In genomic region chr11:8959546-8960166, GRCh38 we compare ENCODE assay signal across 9 cellular contexts. TPM values are rescaled to one million over a fixed set of nuclear protein-coding genes. Genes with fewer than 3 reads are reported as not detected.
A peak's percentile ranks its signal among the peaks of the same experiment; 100 is the strongest.
DNase-seq lines count a peak whose midpoint lies in the region; ATAC-seq, FAIRE-seq and TF ChIP-seq lines count a peak whose summit lies in the region.
"Had no signal": no experiment of that assay in that cellular context is flagged by ENCODE, and none has a peak within 500 bp of the region (broad histone marks: within the 10 kb centered on the region; RNA-seq: fewer than 3 reads in every experiment).

No MANE protein-coding gene starts in this region.

- TF ChIP-seq CTCF in Panc1 (IDR thresholded peaks at IDR 0.05) (peak; percentile 89), breast epithelium (IDR thresholded peaks at IDR 0.05) (peak; percentile 32 to 61 (median 57)), HepG2 (CRISPR knock-in tag; IDR thresholded peaks at IDR 0.05) (peak; percentile 78), thyroid gland (IDR thresholded peaks at IDR 0.05) (peak in 4 of 6 experiments; percentile 43 to 69 (median 58))

- H3K79me2 ChIP-seq in HepG2 (ENCODE audit: insufficient read depth, low read length): peaks cover 13% of the 10 kb centered on the region

- WGBS in HepG2 (ENCODE audit: low lambda C conversion rate): 88% methylated on average over 2 of the region's 2 CpGs
- WGBS in thyroid gland, 2 donors: 6 to 16% methylated on average over 2 of the region's 2 CpGs

- H3K27me3 ChIP-seq in Panc1 (ENCODE audit: control insufficient read depth, insufficient read depth, low read length) (no peaks in the 10 kb centered on the region), breast epithelium (no peaks in the 10 kb centered on the region), HepG2 (ENCODE audit: control insufficient read depth in 1 of 2, insufficient read depth in 2 of 2, low read length in 2 of 2) (no peaks in the 10 kb centered on the region), thyroid gland (no peaks in the 10 kb centered on the region)
- H3K27me3 ChIP-seq: BLaER1 treated with 17β-estradiol and CSF1 and Interleukin-3, amounts not matched to agents 10 nM and 100 nM had no signal

- peak; percentile 79 for FAIRE-seq in HepG2 (lab: Jason Lieb, UNC)

- TF ChIP-seq EP300 in HepG2 (IDR thresholded peaks at IDR 0.05; ENCODE audit: low read depth in 2 of 2, low read length in 2 of 2) (no peak), HepG2 (CRISPR knock-in tag; IDR thresholded peaks at IDR 0.05; ENCODE audit: borderline replicate concordance) (no peak)

- H3K36me3 ChIP-seq in Panc1 (ENCODE audit: control insufficient read depth, insufficient read depth, low read length) (peaks cover 4% of the 10 kb centered on the region), breast epithelium (no peaks in the 10 kb centered on the region), HepG2 (replicated peaks in 1 of 2; ENCODE audit: control insufficient read depth in 1 of 2, insufficient read depth in 2 of 2, low read length in 2 of 2) (peaks cover 0 to 8% of the 10 kb centered on the region in 2 experiments; a peak in 2 of 5 replicates), thyroid gland (peaks cover 0 to 5% of the 10 kb centered on the region in 2 donors)

- peak; percentile 53 for TF ChIP-seq RAD21 in HepG2 (CRISPR knock-in tag; IDR thresholded peaks at IDR 0.05)

- H3K27ac ChIP-seq in Panc1 (ENCODE audit: low read length) (0 out of 2 replicates have a peak overlapping the region, but pooled peaks have one; percentile 1), breast epithelium (peak overlapping the region; percentile 14 to 21), HepG2 (ENCODE audit: extremely low read length, insufficient read depth, low read length) (no peak overlapping the region), thyroid gland (peak overlapping the region; percentile 72 to 82 (median 81))
- H3K27ac ChIP-seq: BLaER1 treated with 17β-estradiol and CSF1 and Interleukin-3, amounts not matched to agents 10 nM and 100 nM had no signal

- intact Hi-C loops in Panc1 (cut with micrococcal nuclease; ENCODE audit: unreplicated experiment): loop anchor here (1.0 to 5.0 kb wide), 2 partner anchors 45 to 272 kb away; no protein-coding TSS in a partner anchor
- intact Hi-C loops in breast epithelium (cut with DNase I; ENCODE audit: low total_unique reads): loop anchor here (10.0 kb wide), 1 partner anchor 285 kb away; no protein-coding TSS in a partner anchor
- intact Hi-C loops in HepG2 (cut with micrococcal nuclease; ENCODE audit: unreplicated experiment): loop anchor here (1.0 to 5.0 kb wide), 3 partner anchors 45 to 272 kb away; no protein-coding TSS in a partner anchor
- intact Hi-C loops in thyroid gland (cut with DNase I): loop anchor here (10.0 kb wide), 1 partner anchor 285 kb away; no protein-coding TSS in a partner anchor

- H3K9ac ChIP-seq in HepG2 (ENCODE audit: insufficient read depth, low read depth, low read length): no peak overlapping the region

- H3K4me3 ChIP-seq in Panc1 (ENCODE audit: low read depth in 2 of 2, low read length in 2 of 2) (no peak overlapping the region), breast epithelium (peak overlapping the region in 1 of 3 donors; percentile 16), HepG2 (replicated peaks in 1 of 3; ENCODE audit: insufficient read depth in 1 of 3, low read depth in 2 of 3, low read length in 3 of 3) (no peak overlapping the region), thyroid gland (replicated peaks in 1 of 3) (no peak overlapping the region)
- H3K4me3 ChIP-seq: BLaER1 treated with 17β-estradiol and CSF1 and Interleukin-3, amounts not matched to agents 10 nM and 100 nM had no signal

- ATAC-seq in GM19351 (IDR thresholded peaks at IDR 0.05; ENCODE audit: unreplicated experiment): peak; percentile 49
- ATAC-seq in Panc1: peak; percentile 36; the same call in 1 of the 2 replicates
- ATAC-seq in HepG2: no peak

- H2AFZ ChIP-seq in HepG2 (ENCODE audit: low read length): no peak overlapping the region

- H3K4me2 ChIP-seq in HepG2 (ENCODE audit: low read depth, low read length): no peak overlapping the region

- TF ChIP-seq POLR2A in breast epithelium (IDR thresholded peaks at IDR 0.05) (no peak), HepG2 (IDR thresholded peaks at IDR 0.05; ENCODE audit: insufficient read depth in 1 of 2, low read depth in 2 of 2, low read length in 2 of 2) (no peak), thyroid gland (IDR thresholded peaks at IDR 0.05) (no peak)

- no TSS peak for BruUV-seq in Panc1 (replicated peaks; lab: Mats Ljungman, UMichigan)
- no TSS peak for BruUV-seq in HepG2 (replicated peaks; lab: Mats Ljungman, UMichigan)

- CTCF ChIA-PET in Panc1 (lab: Charles Lee): interaction anchor here (0.5 to 2.7 kb wide), 19 partner anchors 13 to 1973 kb away, joined by 3 to 43 read pairs (median 4); a partner anchor contains a TSS
- CTCF ChIA-PET in HepG2 (lab: Yijun Ruan, JAX; ENCODE audit: low intra/inter-chr PET ratio, low total read pairs): interaction anchor here (0.6 to 2.5 kb wide), 4 partner anchors 24 to 146 kb away, joined by 3 to 19 read pairs (median 3); no protein-coding TSS in a partner anchor

- POLR2A ChIA-PET in Panc1 (lab: Charles Lee): interaction anchor here (0.6 to 0.7 kb wide), 6 partner anchors 17 to 710 kb away, joined by 3 to 19 read pairs (median 5); partner anchors contain the start of genes ASCL3, RPL27A and TRIM66
- POLR2A ChIA-PET in HepG2 (lab: Yijun Ruan, JAX): interaction anchor here (0.8 to 1.3 kb wide), 3 partner anchors 48 to 278 kb away, joined by 3 to 7 read pairs (median 4); partner anchors contain the start of genes AKIP1 and TRIM66

- DNase-seq in NCI-H2107 treated with DMSO at 0.1 percent for 48 hours (lab: John Stamatoyannopoulos, UW; ENCODE audit: unreplicated experiment): peak; percentile 28
- DNase-seq in NCI-H2107 (lab: John Stamatoyannopoulos, UW): no peak
- peak; percentile 83 for DNase-seq in HT-29 (ENCODE audit: low spot score)
- peak; percentile 85 for DNase-seq in Panc1 (ENCODE audit: low read depth, low spot score)
- no peak for DNase-seq in breast epithelium (ENCODE audit: low spot score in 2 of 2)
- peak; percentile 71 for DNase-seq in HepG2 (ENCODE audit: low spot score)
- DNase-seq in thyroid gland: peak; percentile 54 to 64

- H3K9me3 ChIP-seq in Panc1 (ENCODE audit: control insufficient read depth, insufficient read depth, low read depth, low read length) (no peaks in the 10 kb centered on the region), breast epithelium (no peaks in the 10 kb centered on the region), HepG2 (ENCODE audit: low read length) (no peaks in the 10 kb centered on the region), thyroid gland (no peaks in the 10 kb centered on the region)
- H3K9me3 ChIP-seq: BLaER1 treated with 17β-estradiol and CSF1 and Interleukin-3, amounts not matched to agents 10 nM and 100 nM had no signal

- in situ Hi-C loops in Panc1 (cut with HindIII; ENCODE audit: low pct_unique_long_range_greater_than_20kb, low sequenced_read_pairs): no loop called here
- in situ Hi-C loops in HepG2 (cut with HindIII; ENCODE audit: extremely low pct_ligation_motif_present, low pct_unique_long_range_greater_than_20kb): loop anchor here (5.0 to 25.0 kb wide), 2 partner anchors 37 to 272 kb away; partner anchors contain the start of genes RPL27A and TRIM66

- H3K4me1 ChIP-seq in Panc1 (ENCODE audit: control insufficient read depth, insufficient read depth, low read length) (peaks cover 20% of the 10 kb centered on the region), breast epithelium (peaks cover 4 to 16% of the 10 kb centered on the region in 2 donors), HepG2 (ENCODE audit: insufficient read depth, low read length) (peaks cover 12% of the 10 kb centered on the region), thyroid gland (peaks cover 27 to 29% of the 10 kb centered on the region in 2 donors)

- no peaks in the 10 kb centered on the region for H4K20me1 ChIP-seq in HepG2 (ENCODE audit: insufficient read depth, low read length)

RNA-seq across cellular contexts. Expression of gene TMEM9B, which starts 4.6 kb away (rescaled TPM):
- total RNA-seq in HT-29 (2014; rRNA removed; shearing (Covaris generic)): 23.5 and 24.4 TPM in 2 replicates
- total RNA-seq in Panc1 (2021; ENCODE audit: unreplicated experiment): 76.2 TPM
- 61.8 TPM for polyA plus RNA-seq in Panc1 (2012; ENCODE audit: insufficient read length)
- total RNA-seq in breast epithelium: 10 to 100 TPM; 37.1 to 68.8 (median 47.5) TPM
- total RNA-seq in HepG2 (2016; rRNA removed; fragmentation: Illumina TruSeq; extraction: Trizol): 17.4 and 20.8 TPM in 2 replicates
- 12.2 and 14.3 TPM in 2 replicates for total RNA-seq in HepG2 (2016; cell fraction: cytosol; rRNA removed; fragmentation: Illumina TruSeq; extraction: Trizol; ENCODE audit: low read depth)
- total RNA-seq in HepG2 (2016; cell fraction: insoluble cytoplasmic fraction; rRNA removed; fragmentation: Illumina TruSeq; extraction: Trizol): 17.2 and 21.3 TPM in 2 replicates
- 25.3 and 25.6 TPM in 2 replicates for total RNA-seq in HepG2 (2016; cell fraction: membrane; rRNA removed; fragmentation: Illumina TruSeq; extraction: Trizol)
- total RNA-seq in HepG2 (2016; cell fraction: nucleus; rRNA removed; fragmentation: Illumina TruSeq; extraction: Trizol): 13.8 and 15.3 TPM in 2 replicates
- polyA plus RNA-seq in HepG2 (2011; rRNA removed): 12.3 and 12.4 TPM in 2 replicates
- 6.4 and 13.3 TPM in 2 replicates for polyA plus RNA-seq in HepG2 (2011; cell fraction: cytosol; rRNA removed)
- polyA plus RNA-seq in HepG2 (2011; cell fraction: nucleus; rRNA removed): 2.8 and 4.6 TPM in 2 replicates
- 13.0 and 19.3 TPM in 2 replicates for polyA plus RNA-seq in HepG2 (2012)
- polyA plus RNA-seq in HepG2 (2016; cell fraction: cytosol; fragmentation: Illumina TruSeq; extraction: Trizol; ENCODE audit: low read depth): 14.7 and 19.1 TPM in 2 replicates
- 21.0 and 21.7 TPM in 2 replicates for polyA plus RNA-seq in HepG2 (2016; cell fraction: insoluble cytoplasmic fraction; fragmentation: Illumina TruSeq; extraction: Trizol; ENCODE audit: low read depth)
- 23.1 and 24.9 TPM in 2 replicates for polyA plus RNA-seq in HepG2 (2016; cell fraction: membrane; fragmentation: Illumina TruSeq; extraction: Trizol; ENCODE audit: low read depth)
- polyA plus RNA-seq in HepG2 (2016; cell fraction: nucleus; fragmentation: Illumina TruSeq; extraction: Trizol; ENCODE audit: insufficient read depth, low read depth): 24.7 and 25.5 TPM in 2 replicates
- polyA minus RNA-seq in HepG2 (2011; rRNA and poly(A)+ RNA removed; ENCODE audit: low replicate concordance): 5.0 and 18.1 TPM in 2 replicates
- polyA minus RNA-seq in HepG2 (2011; cell fraction: cytosol; rRNA and poly(A)+ RNA removed): 3.5 and 4.5 TPM in 2 replicates
- 5.5 and 6.5 TPM in 2 replicates for polyA minus RNA-seq in HepG2 (2011; cell fraction: nucleus; rRNA and poly(A)+ RNA removed)
- 100 to 1,000 TPM in 2 of 4 donors, 10 to 100 TPM in 2; 73.3 to 158 (median 114) TPM for total RNA-seq in thyroid gland

RNA-seq across cellular contexts. Expression of gene ASCL3, which starts 16.8 kb away (rescaled TPM):
- total RNA-seq in HT-29 (2014; rRNA removed; shearing (Covaris generic)): not detected in 2 replicates
- total RNA-seq in Panc1 (2021; ENCODE audit: unreplicated experiment) (not detected), breast epithelium (not detected), HepG2 (2016; rRNA removed; fragmentation: Illumina TruSeq; extraction: Trizol) (not detected in 2 replicates), thyroid gland (not detected)
- polyA plus RNA-seq in Panc1 (2012; ENCODE audit: insufficient read length): not detected
- not detected in 2 replicates for total RNA-seq in HepG2 (2016; cell fraction: cytosol; rRNA removed; fragmentation: Illumina TruSeq; extraction: Trizol; ENCODE audit: low read depth)
- total RNA-seq in HepG2 (2016; cell fraction: insoluble cytoplasmic fraction; rRNA removed; fragmentation: Illumina TruSeq; extraction: Trizol): not detected in 2 replicates
- not detected in 2 replicates for total RNA-seq in HepG2 (2016; cell fraction: membrane; rRNA removed; fragmentation: Illumina TruSeq; extraction: Trizol)
- total RNA-seq in HepG2 (2016; cell fraction: nucleus; rRNA removed; fragmentation: Illumina TruSeq; extraction: Trizol): not detected in 2 replicates
- not detected in 2 replicates for polyA plus RNA-seq in HepG2 (2011; rRNA removed)
- polyA plus RNA-seq in HepG2 (2011; cell fraction: cytosol; rRNA removed): not detected in 2 replicates
- not detected in 2 replicates for polyA plus RNA-seq in HepG2 (2011; cell fraction: nucleus; rRNA removed)
- polyA plus RNA-seq in HepG2 (2012): not detected in 2 replicates
- polyA plus RNA-seq in HepG2 (2016; cell fraction: cytosol; fragmentation: Illumina TruSeq; extraction: Trizol; ENCODE audit: low read depth): not detected in 2 replicates
- polyA plus RNA-seq in HepG2 (2016; cell fraction: insoluble cytoplasmic fraction; fragmentation: Illumina TruSeq; extraction: Trizol; ENCODE audit: low read depth): not detected in 2 replicates
- not detected in 2 replicates for polyA plus RNA-seq in HepG2 (2016; cell fraction: membrane; fragmentation: Illumina TruSeq; extraction: Trizol; ENCODE audit: low read depth)
- polyA plus RNA-seq in HepG2 (2016; cell fraction: nucleus; fragmentation: Illumina TruSeq; extraction: Trizol; ENCODE audit: insufficient read depth, low read depth): not detected in 2 replicates
- polyA minus RNA-seq in HepG2 (2011; rRNA and poly(A)+ RNA removed; ENCODE audit: low replicate concordance): not detected in 2 replicates
- not detected in 2 replicates for polyA minus RNA-seq in HepG2 (2011; cell fraction: cytosol; rRNA and poly(A)+ RNA removed)
- polyA minus RNA-seq in HepG2 (2011; cell fraction: nucleus; rRNA and poly(A)+ RNA removed): not detected in 2 replicates

RNA-seq across cellular contexts. Expression of gene C11orf16, which starts 26.9 kb away (rescaled TPM):
- not detected in 2 replicates for total RNA-seq in HT-29 (2014; rRNA removed; shearing (Covaris generic))
- total RNA-seq in Panc1 (2021; ENCODE audit: unreplicated experiment) (0.15 TPM), breast epithelium (not detected), HepG2 (2016; rRNA removed; fragmentation: Illumina TruSeq; extraction: Trizol) (not detected in 2 replicates), thyroid gland (not detected)
- 0.53 TPM for polyA plus RNA-seq in Panc1 (2012; ENCODE audit: insufficient read length)
- not detected in 2 replicates for total RNA-seq in HepG2 (2016; cell fraction: cytosol; rRNA removed; fragmentation: Illumina TruSeq; extraction: Trizol; ENCODE audit: low read depth)
- not detected in 2 replicates for total RNA-seq in HepG2 (2016; cell fraction: insoluble cytoplasmic fraction; rRNA removed; fragmentation: Illumina TruSeq; extraction: Trizol)
- not detected in 2 replicates for total RNA-seq in HepG2 (2016; cell fraction: membrane; rRNA removed; fragmentation: Illumina TruSeq; extraction: Trizol)
- total RNA-seq in HepG2 (2016; cell fraction: nucleus; rRNA removed; fragmentation: Illumina TruSeq; extraction: Trizol): not detected in 2 replicates
- polyA plus RNA-seq in HepG2 (2011; rRNA removed): not detected in 2 replicates
- not detected in 2 replicates for polyA plus RNA-seq in HepG2 (2011; cell fraction: cytosol; rRNA removed)
- polyA plus RNA-seq in HepG2 (2011; cell fraction: nucleus; rRNA removed): not detected in 2 replicates
- polyA plus RNA-seq in HepG2 (2012): not detected in 2 replicates
- polyA plus RNA-seq in HepG2 (2016; cell fraction: cytosol; fragmentation: Illumina TruSeq; extraction: Trizol; ENCODE audit: low read depth): not detected in 2 replicates
- not detected in 2 replicates for polyA plus RNA-seq in HepG2 (2016; cell fraction: insoluble cytoplasmic fraction; fragmentation: Illumina TruSeq; extraction: Trizol; ENCODE audit: low read depth)
- not detected in 2 replicates for polyA plus RNA-seq in HepG2 (2016; cell fraction: membrane; fragmentation: Illumina TruSeq; extraction: Trizol; ENCODE audit: low read depth)
- polyA plus RNA-seq in HepG2 (2016; cell fraction: nucleus; fragmentation: Illumina TruSeq; extraction: Trizol; ENCODE audit: insufficient read depth, low read depth): not detected in 2 replicates
- polyA minus RNA-seq in HepG2 (2011; rRNA and poly(A)+ RNA removed; ENCODE audit: low replicate concordance): not detected in 2 replicates
- not detected in 2 replicates for polyA minus RNA-seq in HepG2 (2011; cell fraction: cytosol; rRNA and poly(A)+ RNA removed)
- polyA minus RNA-seq in HepG2 (2011; cell fraction: nucleus; rRNA and poly(A)+ RNA removed): not detected in 2 replicates

RNA-seq across cellular contexts. Expression of gene NRIP3, which starts 44.1 kb away (rescaled TPM):
- total RNA-seq in HT-29 (2014; rRNA removed; shearing (Covaris generic)): not detected in 2 replicates
- 22.8 TPM for total RNA-seq in Panc1 (2021; ENCODE audit: unreplicated experiment)
- polyA plus RNA-seq in Panc1 (2012; ENCODE audit: insufficient read length): 10.5 TPM
- 10 to 100 TPM in 1 of 3 donors, 1 to 10 TPM in 1, under 1 TPM in 1; 0.96 to 14.5 (median 3.6) TPM for total RNA-seq in breast epithelium
- total RNA-seq in HepG2 (2016; rRNA removed; fragmentation: Illumina TruSeq; extraction: Trizol): 0.07 and 0.24 TPM in 2 replicates
- total RNA-seq in HepG2 (2016; cell fraction: cytosol; rRNA removed; fragmentation: Illumina TruSeq; extraction: Trizol; ENCODE audit: low read depth): not detected in 2 replicates
- total RNA-seq in HepG2 (2016; cell fraction: insoluble cytoplasmic fraction; rRNA removed; fragmentation: Illumina TruSeq; extraction: Trizol): 0.04 and 0.06 TPM in 2 replicates
- total RNA-seq in HepG2 (2016; cell fraction: membrane; rRNA removed; fragmentation: Illumina TruSeq; extraction: Trizol): 0.07 and 0.12 TPM in 2 replicates
- not detected in 2 replicates for total RNA-seq in HepG2 (2016; cell fraction: nucleus; rRNA removed; fragmentation: Illumina TruSeq; extraction: Trizol)
- 0.03 and 0.04 TPM in 2 replicates for polyA plus RNA-seq in HepG2 (2011; rRNA removed)
- polyA plus RNA-seq in HepG2 (2011; cell fraction: cytosol; rRNA removed): 0.04 and 0.06 TPM in 2 replicates
- polyA plus RNA-seq in HepG2 (2011; cell fraction: nucleus; rRNA removed): 0.05 and 0.19 TPM in 2 replicates
- 0.07 and 0.12 TPM in 2 replicates for polyA plus RNA-seq in HepG2 (2012)
- polyA plus RNA-seq in HepG2 (2016; cell fraction: cytosol; fragmentation: Illumina TruSeq; extraction: Trizol; ENCODE audit: low read depth): not detected in 2 replicates
- not detected in 2 replicates for polyA plus RNA-seq in HepG2 (2016; cell fraction: insoluble cytoplasmic fraction; fragmentation: Illumina TruSeq; extraction: Trizol; ENCODE audit: low read depth)
- polyA plus RNA-seq in HepG2 (2016; cell fraction: membrane; fragmentation: Illumina TruSeq; extraction: Trizol; ENCODE audit: low read depth): not detected in 2 replicates
- not detected in 2 replicates for polyA plus RNA-seq in HepG2 (2016; cell fraction: nucleus; fragmentation: Illumina TruSeq; extraction: Trizol; ENCODE audit: insufficient read depth, low read depth)
- polyA minus RNA-seq in HepG2 (2011; rRNA and poly(A)+ RNA removed; ENCODE audit: low replicate concordance): 0.06 TPM in 1 of 2 replicates, not detected in the other
- polyA minus RNA-seq in HepG2 (2011; cell fraction: cytosol; rRNA and poly(A)+ RNA removed): not detected in 2 replicates
- polyA minus RNA-seq in HepG2 (2011; cell fraction: nucleus; rRNA and poly(A)+ RNA removed): not detected in 2 replicates
- 1 to 10 TPM in 2 of 4 donors, under 1 TPM in 2; 0.56 to 6.6 (median 1.2) TPM for total RNA-seq in thyroid gland

RNA-seq across cellular contexts. Expression of gene AKIP1, which starts 48.7 kb away (rescaled TPM):
- 19.3 and 26.3 TPM in 2 replicates for total RNA-seq in HT-29 (2014; rRNA removed; shearing (Covaris generic))
- 85.2 TPM for total RNA-seq in Panc1 (2021; ENCODE audit: unreplicated experiment)
- 120 TPM for polyA plus RNA-seq in Panc1 (2012; ENCODE audit: insufficient read length)
- 10 to 100 TPM; 19.2 to 29.0 (median 27.5) TPM for total RNA-seq in breast epithelium
- total RNA-seq in HepG2 (2016; rRNA removed; fragmentation: Illumina TruSeq; extraction: Trizol): 20.3 and 21.6 TPM in 2 replicates
- 10.8 and 10.9 TPM in 2 replicates for total RNA-seq in HepG2 (2016; cell fraction: cytosol; rRNA removed; fragmentation: Illumina TruSeq; extraction: Trizol; ENCODE audit: low read depth)
- total RNA-seq in HepG2 (2016; cell fraction: insoluble cytoplasmic fraction; rRNA removed; fragmentation: Illumina TruSeq; extraction: Trizol): 18.6 and 21.9 TPM in 2 replicates
- total RNA-seq in HepG2 (2016; cell fraction: membrane; rRNA removed; fragmentation: Illumina TruSeq; extraction: Trizol): 12.8 and 14.4 TPM in 2 replicates
- 7.1 and 11.6 TPM in 2 replicates for total RNA-seq in HepG2 (2016; cell fraction: nucleus; rRNA removed; fragmentation: Illumina TruSeq; extraction: Trizol)
- polyA plus RNA-seq in HepG2 (2011; rRNA removed): 10.0 and 11.8 TPM in 2 replicates
- polyA plus RNA-seq in HepG2 (2011; cell fraction: cytosol; rRNA removed): 11.3 and 13.1 TPM in 2 replicates
- polyA plus RNA-seq in HepG2 (2011; cell fraction: nucleus; rRNA removed): 4.0 and 6.6 TPM in 2 replicates
- 8.0 and 8.7 TPM in 2 replicates for polyA plus RNA-seq in HepG2 (2012)
- 10.0 and 10.5 TPM in 2 replicates for polyA plus RNA-seq in HepG2 (2016; cell fraction: cytosol; fragmentation: Illumina TruSeq; extraction: Trizol; ENCODE audit: low read depth)
- 27.2 and 31.0 TPM in 2 replicates for polyA plus RNA-seq in HepG2 (2016; cell fraction: insoluble cytoplasmic fraction; fragmentation: Illumina TruSeq; extraction: Trizol; ENCODE audit: low read depth)
- 10.9 and 12.6 TPM in 2 replicates for polyA plus RNA-seq in HepG2 (2016; cell fraction: membrane; fragmentation: Illumina TruSeq; extraction: Trizol; ENCODE audit: low read depth)
- polyA plus RNA-seq in HepG2 (2016; cell fraction: nucleus; fragmentation: Illumina TruSeq; extraction: Trizol; ENCODE audit: insufficient read depth, low read depth): 14.8 and 19.7 TPM in 2 replicates
- 2.1 and 11.4 TPM in 2 replicates for polyA minus RNA-seq in HepG2 (2011; rRNA and poly(A)+ RNA removed; ENCODE audit: low replicate concordance)
- polyA minus RNA-seq in HepG2 (2011; cell fraction: cytosol; rRNA and poly(A)+ RNA removed): 4.8 and 10.5 TPM in 2 replicates
- polyA minus RNA-seq in HepG2 (2011; cell fraction: nucleus; rRNA and poly(A)+ RNA removed): 4.4 and 5.3 TPM in 2 replicates
- 10 to 100 TPM; 25.2 to 33.9 (median 27.8) TPM for total RNA-seq in thyroid gland

Comparison
In these comparisons a context has a peak if more than half of its experiments do, and no peak if none do; other contexts are left out.
1. DNase-seq: peak in NCI-H2107 treated with DMSO at 0.1 percent for 48 hours (single experiment), HT-29 (single experiment), Panc1 (single experiment), HepG2 (single experiment) and thyroid gland (2 of 2); none in NCI-H2107 (single experiment) and breast epithelium (0 of 2).
2. Peak in every context shown above with its lines, with median percentiles within 50 percentile points of each other: CTCF ChIP-seq.